In the genomic region with DNA sequence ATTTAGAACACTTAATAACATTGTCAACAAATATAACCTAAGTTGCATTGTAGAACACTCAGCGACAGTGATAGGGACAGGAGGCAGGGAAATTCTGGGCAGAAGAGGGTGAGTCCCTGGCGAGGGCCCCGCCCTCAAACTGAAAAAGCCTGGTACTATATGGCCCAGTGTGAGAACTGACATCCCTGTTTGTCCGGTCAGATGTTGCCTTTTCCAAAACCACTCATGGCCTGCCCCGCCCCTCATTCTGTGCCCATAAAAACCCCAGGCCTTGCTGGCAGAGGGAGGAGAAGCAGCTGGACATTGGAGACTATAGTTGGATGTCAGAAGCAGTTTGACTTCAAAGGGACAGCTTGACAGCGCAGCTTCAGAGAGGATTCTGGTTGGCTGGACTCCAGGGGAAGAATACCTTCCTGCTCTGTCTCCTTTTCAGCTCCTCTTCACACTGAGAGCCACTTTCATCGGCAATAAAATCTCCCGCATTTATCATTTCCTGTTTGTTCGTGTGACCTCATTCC, we compare ENCODE assay signal across 13 cellular contexts.
"Had no signal": no experiment of that assay in that cellular context is flagged by ENCODE, and none has a peak within 500 bp of the region (broad histone marks: within the 10 kb centered on the region; RNA-seq: fewer than 3 reads in every experiment).

No MANE protein-coding gene starts in this region.

- H3K27ac Mint-ChIP-seq: activated CD4-positive, alpha-beta memory T cell treated with anti-CD3 and anti-CD28 coated beads for 36 hours; nephron; type B pancreatic cell had no signal

- DNase-seq: activated CD4-positive, alpha-beta memory T cell treated with anti-CD3 and anti-CD28 coated beads for 36 hours; activated gamma-delta T cell treated with Interleukin-2 at 50 U/mL for 16 hours; activated T-cell treated with anti-CD3 and anti-CD28 coated beads, Interleukin-2, amount 50 U/mL, for 72 hours; esophagus squamous epithelium; foreskin fibroblast; psoas muscle; sigmoid colon; stimulated activated CD4-positive, alpha-beta T cell treated with anti-CD3 and anti-CD28 coated beads, Interleukin-2, amount 100 ng/mL, for 24 hours; stimulated activated naive CD4-positive, alpha-beta T cell; substantia nigra had no signal

- H3K27me3 Mint-ChIP-seq: activated CD4-positive, alpha-beta memory T cell treated with anti-CD3 and anti-CD28 coated beads for 36 hours; type B pancreatic cell had no signal

- H3K4me3 Mint-ChIP-seq: activated CD4-positive, alpha-beta memory T cell treated with anti-CD3 and anti-CD28 coated beads for 36 hours; activated T-cell treated with anti-CD3 and anti-CD28 coated beads, Interleukin-2, amount 50 U/mL, for 72 hours; nephron; type B pancreatic cell had no signal

- ATAC-seq: activated CD4-positive, CD25-positive, alpha-beta regulatory T cell treated with anti-CD3 and anti-CD28 coated beads, Interleukin-2, amount 50 U/mL, for 24 hours; activated T-cell treated with anti-CD3 and anti-CD28 coated beads, Interleukin-2, amount 50 U/mL, for 72 hours; psoas muscle had no signal

- H3K4me1 Mint-ChIP-seq: nephron had no signal
